Comparison of ENCODE assay signal across 1 cellular context in the genomic region with DNA sequence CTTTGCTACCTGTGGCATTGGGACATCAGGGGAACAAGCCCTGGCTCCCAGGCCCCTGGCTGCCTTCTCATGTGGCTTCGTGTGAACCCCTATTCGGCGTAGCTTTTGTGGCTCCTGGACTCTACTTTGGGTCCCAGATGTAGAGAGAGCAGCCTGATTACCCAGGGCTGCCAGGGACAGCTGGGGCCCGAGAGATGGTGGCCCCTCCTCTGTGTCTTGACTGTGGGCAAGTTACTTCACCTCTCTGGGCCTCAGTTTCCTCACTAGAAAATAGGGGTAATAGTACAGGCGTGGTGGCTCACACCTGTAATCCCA.
TF ChIP-seq lines count a peak whose summit lies in the region.

No MANE protein-coding gene starts in this region.

TF ChIP-seq in GM23338, 12 proteins besides CTCF, POLR2A, EP300 and RAD21 (continued from another document):
- TF ChIP-seq, protein P1, sequence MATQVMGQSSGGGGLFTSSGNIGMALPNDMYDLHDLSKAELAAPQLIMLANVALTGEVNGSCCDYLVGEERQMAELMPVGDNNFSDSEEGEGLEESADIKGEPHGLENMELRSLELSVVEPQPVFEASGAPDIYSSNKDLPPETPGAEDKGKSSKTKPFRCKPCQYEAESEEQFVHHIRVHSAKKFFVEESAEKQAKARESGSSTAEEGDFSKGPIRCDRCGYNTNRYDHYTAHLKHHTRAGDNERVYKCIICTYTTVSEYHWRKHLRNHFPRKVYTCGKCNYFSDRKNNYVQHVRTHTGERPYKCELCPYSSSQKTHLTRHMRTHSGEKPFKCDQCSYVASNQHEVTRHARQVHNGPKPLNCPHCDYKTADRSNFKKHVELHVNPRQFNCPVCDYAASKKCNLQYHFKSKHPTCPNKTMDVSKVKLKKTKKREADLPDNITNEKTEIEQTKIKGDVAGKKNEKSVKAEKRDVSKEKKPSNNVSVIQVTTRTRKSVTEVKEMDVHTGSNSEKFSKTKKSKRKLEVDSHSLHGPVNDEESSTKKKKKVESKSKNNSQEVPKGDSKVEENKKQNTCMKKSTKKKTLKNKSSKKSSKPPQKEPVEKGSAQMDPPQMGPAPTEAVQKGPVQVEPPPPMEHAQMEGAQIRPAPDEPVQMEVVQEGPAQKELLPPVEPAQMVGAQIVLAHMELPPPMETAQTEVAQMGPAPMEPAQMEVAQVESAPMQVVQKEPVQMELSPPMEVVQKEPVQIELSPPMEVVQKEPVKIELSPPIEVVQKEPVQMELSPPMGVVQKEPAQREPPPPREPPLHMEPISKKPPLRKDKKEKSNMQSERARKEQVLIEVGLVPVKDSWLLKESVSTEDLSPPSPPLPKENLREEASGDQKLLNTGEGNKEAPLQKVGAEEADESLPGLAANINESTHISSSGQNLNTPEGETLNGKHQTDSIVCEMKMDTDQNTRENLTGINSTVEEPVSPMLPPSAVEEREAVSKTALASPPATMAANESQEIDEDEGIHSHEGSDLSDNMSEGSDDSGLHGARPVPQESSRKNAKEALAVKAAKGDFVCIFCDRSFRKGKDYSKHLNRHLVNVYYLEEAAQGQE (IDR thresholded peaks at IDR 0.05; ENCODE audit: unreplicated experiment) = no peak
- TF ChIP-seq, protein P2, sequence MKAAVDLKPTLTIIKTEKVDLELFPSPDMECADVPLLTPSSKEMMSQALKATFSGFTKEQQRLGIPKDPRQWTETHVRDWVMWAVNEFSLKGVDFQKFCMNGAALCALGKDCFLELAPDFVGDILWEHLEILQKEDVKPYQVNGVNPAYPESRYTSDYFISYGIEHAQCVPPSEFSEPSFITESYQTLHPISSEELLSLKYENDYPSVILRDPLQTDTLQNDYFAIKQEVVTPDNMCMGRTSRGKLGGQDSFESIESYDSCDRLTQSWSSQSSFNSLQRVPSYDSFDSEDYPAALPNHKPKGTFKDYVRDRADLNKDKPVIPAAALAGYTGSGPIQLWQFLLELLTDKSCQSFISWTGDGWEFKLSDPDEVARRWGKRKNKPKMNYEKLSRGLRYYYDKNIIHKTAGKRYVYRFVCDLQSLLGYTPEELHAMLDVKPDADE (IDR thresholded peaks at IDR 0.05) = no peak
- no peak for TF ChIP-seq ZNF114 (CRISPR knock-in tag; IDR thresholded peaks at IDR 0.05)
- TF ChIP-seq CREB1 (CRISPR knock-in tag; IDR thresholded peaks at IDR 0.05; ENCODE audit: low read depth) = no peak
- no peak for TF ChIP-seq STAT1 (IDR thresholded peaks at IDR 0.05; ENCODE audit: unreplicated experiment)
- TF ChIP-seq, protein P3, sequence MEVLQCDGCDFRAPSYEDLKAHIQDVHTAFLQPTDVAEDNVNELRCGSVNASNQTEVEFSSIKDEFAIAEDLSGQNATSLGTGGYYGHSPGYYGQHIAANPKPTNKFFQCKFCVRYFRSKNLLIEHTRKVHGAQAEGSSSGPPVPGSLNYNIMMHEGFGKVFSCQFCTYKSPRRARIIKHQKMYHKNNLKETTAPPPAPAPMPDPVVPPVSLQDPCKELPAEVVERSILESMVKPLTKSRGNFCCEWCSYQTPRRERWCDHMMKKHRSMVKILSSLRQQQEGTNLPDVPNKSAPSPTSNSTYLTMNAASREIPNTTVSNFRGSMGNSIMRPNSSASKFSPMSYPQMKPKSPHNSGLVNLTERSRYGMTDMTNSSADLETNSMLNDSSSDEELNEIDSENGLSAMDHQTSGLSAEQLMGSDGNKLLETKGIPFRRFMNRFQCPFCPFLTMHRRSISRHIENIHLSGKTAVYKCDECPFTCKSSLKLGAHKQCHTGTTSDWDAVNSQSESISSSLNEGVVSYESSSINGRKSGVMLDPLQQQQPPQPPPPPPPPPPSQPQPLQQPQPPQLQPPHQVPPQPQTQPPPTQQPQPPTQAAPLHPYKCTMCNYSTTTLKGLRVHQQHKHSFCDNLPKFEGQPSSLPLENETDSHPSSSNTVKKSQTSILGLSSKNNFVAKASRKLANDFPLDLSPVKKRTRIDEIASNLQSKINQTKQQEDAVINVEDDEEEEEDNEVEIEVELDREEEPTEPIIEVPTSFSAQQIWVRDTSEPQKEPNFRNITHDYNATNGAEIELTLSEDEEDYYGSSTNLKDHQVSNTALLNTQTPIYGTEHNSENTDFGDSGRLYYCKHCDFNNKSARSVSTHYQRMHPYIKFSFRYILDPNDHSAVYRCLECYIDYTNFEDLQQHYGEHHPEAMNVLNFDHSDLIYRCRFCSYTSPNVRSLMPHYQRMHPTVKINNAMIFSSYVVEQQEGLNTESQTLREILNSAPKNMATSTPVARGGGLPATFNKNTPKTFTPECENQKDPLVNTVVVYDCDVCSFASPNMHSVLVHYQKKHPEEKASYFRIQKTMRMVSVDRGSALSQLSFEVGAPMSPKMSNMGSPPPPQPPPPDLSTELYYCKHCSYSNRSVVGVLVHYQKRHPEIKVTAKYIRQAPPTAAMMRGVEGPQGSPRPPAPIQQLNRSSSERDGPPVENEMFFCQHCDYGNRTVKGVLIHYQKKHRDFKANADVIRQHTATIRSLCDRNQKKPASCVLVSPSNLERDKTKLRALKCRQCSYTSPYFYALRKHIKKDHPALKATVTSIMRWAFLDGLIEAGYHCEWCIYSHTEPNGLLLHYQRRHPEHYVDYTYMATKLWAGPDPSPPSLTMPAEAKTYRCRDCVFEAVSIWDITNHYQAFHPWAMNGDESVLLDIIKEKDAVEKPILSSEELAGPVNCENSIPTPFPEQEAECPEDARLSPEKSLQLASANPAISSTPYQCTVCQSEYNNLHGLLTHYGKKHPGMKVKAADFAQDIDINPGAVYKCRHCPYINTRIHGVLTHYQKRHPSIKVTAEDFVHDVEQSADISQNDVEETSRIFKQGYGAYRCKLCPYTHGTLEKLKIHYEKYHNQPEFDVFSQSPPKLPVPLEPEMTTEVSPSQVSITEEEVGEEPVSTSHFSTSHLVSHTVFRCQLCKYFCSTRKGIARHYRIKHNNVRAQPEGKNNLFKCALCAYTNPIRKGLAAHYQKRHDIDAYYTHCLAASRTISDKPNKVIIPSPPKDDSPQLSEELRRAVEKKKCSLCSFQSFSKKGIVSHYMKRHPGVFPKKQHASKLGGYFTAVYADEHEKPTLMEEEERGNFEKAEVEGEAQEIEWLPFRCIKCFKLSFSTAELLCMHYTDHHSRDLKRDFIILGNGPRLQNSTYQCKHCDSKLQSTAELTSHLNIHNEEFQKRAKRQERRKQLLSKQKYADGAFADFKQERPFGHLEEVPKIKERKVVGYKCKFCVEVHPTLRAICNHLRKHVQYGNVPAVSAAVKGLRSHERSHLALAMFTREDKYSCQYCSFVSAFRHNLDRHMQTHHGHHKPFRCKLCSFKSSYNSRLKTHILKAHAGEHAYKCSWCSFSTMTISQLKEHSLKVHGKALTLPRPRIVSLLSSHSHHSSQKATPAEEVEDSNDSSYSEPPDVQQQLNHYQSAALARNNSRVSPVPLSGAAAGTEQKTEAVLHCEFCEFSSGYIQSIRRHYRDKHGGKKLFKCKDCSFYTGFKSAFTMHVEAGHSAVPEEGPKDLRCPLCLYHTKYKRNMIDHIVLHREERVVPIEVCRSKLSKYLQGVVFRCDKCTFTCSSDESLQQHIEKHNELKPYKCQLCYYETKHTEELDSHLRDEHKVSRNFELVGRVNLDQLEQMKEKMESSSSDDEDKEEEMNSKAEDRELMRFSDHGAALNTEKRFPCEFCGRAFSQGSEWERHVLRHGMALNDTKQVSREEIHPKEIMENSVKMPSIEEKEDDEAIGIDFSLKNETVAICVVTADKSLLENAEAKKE (CRISPR knock-in tag; IDR thresholded peaks at IDR 0.05) = no peak
TF ChIP-seq in GM23338: peak in this region for 0.
